Comparison of ENCODE assay signal across 34 cellular contexts in genomic region chr5:125794922-125795321, GRCh38.
"Had no signal": no experiment of that assay in that cellular context is flagged by ENCODE, and none has a peak within 500 bp of the region (broad histone marks: within the 10 kb centered on the region; RNA-seq: fewer than 3 reads in every experiment).

No MANE protein-coding gene starts in this region.

- H3K36me3 ChIP-seq: MG63 had no signal

- H3K4me3 ChIP-seq: MG63 had no signal

- H3K9me3 ChIP-seq: MG63 had no signal

- DNase-seq: Karpas-422, Kasumi-1, MG63, MM.1S, MV-4-11, NCI-H1048, NCI-H1092, NCI-H1092 treated with DMSO at 0.1 percent for 48 hours, NCI-H1105, NCI-H1105 treated with DMSO at 0.1 percent for 48 hours, NCI-H1417, NCI-H1417 treated with DMSO at 0.1 percent for 48 hours, NCI-H1436, NCI-H1436 treated with DMSO at 0.1 percent for 48 hours, NCI-H146, NCI-H1694, NCI-H1694 treated with DMSO at 0.1 percent for 48 hours, NCI-H187, NCI-H1930, NCI-H2029, NCI-H2029 treated with DMSO at 0.1 percent for 48 hours, NCI-H2081, NCI-H2081 treated with DMSO at 0.1 percent for 48 hours, NCI-H2107, NCI-H2171, NCI-H2171 treated with DMSO at 0.1 percent for 48 hours, NCI-H2227 treated with DMSO at 0.1 percent for 48 hours, NCI-H226, NCI-H345, NCI-H446, NCI-H446 treated with DMSO at 0.1 percent for 48 hours, NCI-H510A, NCI-H510A treated with DMSO at 0.1 percent for 48 hours, NCI-H524 had no signal
